Comparison of ENCODE assay signal across 24 cellular contexts in the genomic region with DNA sequence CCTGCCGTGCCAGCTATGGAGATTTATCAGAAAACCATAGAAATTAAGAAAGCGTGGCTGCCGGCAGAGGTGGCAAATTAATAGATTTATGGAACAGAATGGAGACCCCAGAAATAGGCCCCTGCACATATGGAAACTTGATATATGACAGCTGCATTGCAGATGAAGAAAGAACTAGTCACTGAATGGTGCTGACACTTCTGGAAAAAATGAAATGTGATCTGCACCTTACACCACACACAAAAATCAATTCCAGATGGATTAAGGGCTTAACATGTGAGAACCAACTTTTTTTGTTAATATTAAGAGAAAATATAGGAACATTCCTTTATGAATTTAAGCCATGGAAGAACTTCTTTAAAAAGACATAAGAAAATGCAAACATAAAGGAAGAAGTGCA. TPM values are rescaled to one million over a fixed set of nuclear protein-coding genes. Genes with fewer than 3 reads are reported as not detected.
DNase-seq lines count a peak whose midpoint lies in the region; ATAC-seq and TF ChIP-seq lines count a peak whose summit lies in the region.
"Had no signal": no experiment of that assay in that cellular context is flagged by ENCODE, and none has a peak within 500 bp of the region (broad histone marks: within the 10 kb centered on the region; RNA-seq: fewer than 3 reads in every experiment).

No MANE protein-coding gene starts in this region.

- peak; percentile 35 for DNase-seq in AG20443 (ENCODE audit: low spot score)
- DNase-seq in LHCN-M2 (ENCODE audit: low read depth): peak; percentile 16
- DNase-seq in brain pericyte (ENCODE audit: low read depth, low spot score): peak; percentile 42
- peak; percentile 54 to 83 for DNase-seq in foreskin fibroblast
- DNase-seq in coronary artery (ENCODE audit: low spot score): no peak
- DNase-seq in stimulated activated CD4-positive, alpha-beta T cell treated with anti-CD3 and anti-CD28 coated beads, Interleukin-12 subunit alpha, Interleukin-12 subunit beta, amount 100 ng/mL, for 4 hours: no peak
- DNase-seq: activated CD4-positive, alpha-beta memory T cell treated with anti-CD3 and anti-CD28 coated beads for 36 hours; activated CD4-positive, CD25-positive, alpha-beta regulatory T cell treated with anti-CD3 and anti-CD28 coated beads, Interleukin-2, amount 50 U/mL, for 72 hours; activated naive CD4-positive, alpha-beta T cell treated with Interleukin-2 at 50 U/mL for 16 hours; activated T-cell treated with anti-CD3 and anti-CD28 coated beads, Interleukin-2, amount 50 U/mL, for 72 hours; H9; kidney glomerular epithelial cell; naive thymus-derived CD8-positive, alpha-beta T cell; NCI-H1436 treated with DMSO at 0.1 percent for 48 hours; NCI-H2081 treated with DMSO at 0.1 percent for 48 hours; NCI-H510A treated with DMSO at 0.1 percent for 48 hours; right lobe of liver; stimulated activated CD4-positive, alpha-beta T cell treated with anti-CD3 and anti-CD28 coated beads, Interleukin-4, amount 100 ng/mL, for 24 hours; T-helper 2 cell had no signal

- TF ChIP-seq CTCF in foreskin fibroblast (IDR thresholded peaks at IDR 0.05; ENCODE audit: low read depth, low read length) (no peak), coronary artery (IDR thresholded peaks at IDR 0.05) (no peak)

- H3K4me3 ChIP-seq in foreskin fibroblast (ENCODE audit: low read depth in 1 of 2, low read length in 2 of 2) (no peak overlapping the region), coronary artery (no peak overlapping the region)
- H3K4me3 ChIP-seq: BLaER1 treated with 17β-estradiol and CSF1 and Interleukin-3, amounts not matched to agents 10 nM and 100 nM; GM12878; right lobe of liver; tibial nerve had no signal

- ATAC-seq in GM21737 (IDR thresholded peaks at IDR 0.05; ENCODE audit: unreplicated experiment): no peak
- no peak for ATAC-seq in HG03039 (IDR thresholded peaks at IDR 0.05; ENCODE audit: unreplicated experiment)
- ATAC-seq: activated T-cell treated with anti-CD3 and anti-CD28 coated beads, Interleukin-2, amount 50 U/mL, for 72 hours; GM12878; naive thymus-derived CD8-positive, alpha-beta T cell; right lobe of liver had no signal

- no peak overlapping the region for H3K27ac ChIP-seq in coronary artery
- H3K27ac ChIP-seq: BLaER1 treated with 17β-estradiol and CSF1 and Interleukin-3, amounts not matched to agents 10 nM and 100 nM; right lobe of liver; tibial nerve had no signal

RNA-seq across cellular contexts. Expression of a gene that starts 40.2 kb away (rescaled TPM):
- total RNA-seq in LHCN-M2 (2014; rRNA removed): 22.6 and 31.4 TPM in 2 replicates
- polyA plus RNA-seq in LHCN-M2 (2012): 13.1 TPM
- total RNA-seq: naive thymus-derived CD8-positive, alpha-beta T cell had no signal
- polyA plus RNA-seq: naive thymus-derived CD8-positive, alpha-beta T cell had no signal

Comparison
In these comparisons a context has a peak if more than half of its experiments do, and no peak if none do; other contexts are left out.
1. DNase-seq: peak in AG20443 (single experiment), LHCN-M2 (single experiment), brain pericyte (single experiment) and foreskin fibroblast (2 of 2); none in coronary artery (single experiment) and stimulated activated CD4-positive, alpha-beta T cell treated with anti-CD3 and anti-CD28 coated beads, Interleukin-12 subunit alpha, Interleukin-12 subunit beta, amount 100 ng/mL, for 4 hours (single experiment).